ENCODE assay signal across 19 cellular contexts in genomic region chr11:62922189-62922589, GRCh38. TPM values are rescaled to one million over a fixed set of nuclear protein-coding genes. Genes with fewer than 3 reads are reported as not detected.
DNase-seq lines count a peak whose midpoint lies in the region; ATAC-seq and TF ChIP-seq lines count a peak whose summit lies in the region.
"Had no signal": no experiment of that assay in that cellular context is flagged by ENCODE, and none has a peak within 500 bp of the region (broad histone marks: within the 10 kb centered on the region; RNA-seq: fewer than 3 reads in every experiment).

No MANE protein-coding gene starts in this region.

- peaks cover 22% of the 10 kb centered on the region for H3K4me1 Mint-ChIP-seq in CD8-positive, alpha-beta T cell (ENCODE audit: low read depth)

- H3K4me3 ChIP-seq in CD8-positive, alpha-beta T cell (ENCODE audit: low read depth, low read length): no peak overlapping the region
- no peak overlapping the region for H3K4me3 ChIP-seq in upper lobe of left lung
- H3K4me3 ChIP-seq: mucosa of descending colon had no signal

- H3K9me3 ChIP-seq in CD8-positive, alpha-beta T cell (ENCODE audit: low read length): no peaks in the 10 kb centered on the region
- no peaks in the 10 kb centered on the region for H3K9me3 ChIP-seq in upper lobe of left lung
- H3K9me3 ChIP-seq: mucosa of descending colon had no signal

- no peak for TF ChIP-seq POLR2A in upper lobe of left lung (IDR thresholded peaks at IDR 0.05)

- ATAC-seq in CD8-positive, alpha-beta T cell: no peak
- no peak for ATAC-seq in upper lobe of left lung (ENCODE audit: low FRiP score in 2 of 2)

- peak overlapping the region; percentile 82 for H3K27ac ChIP-seq in 22Rv1
- H3K27ac ChIP-seq in CD8-positive, alpha-beta T cell (ENCODE audit: low read depth, low read length): no peak overlapping the region
- H3K27ac ChIP-seq in angular gyrus (ENCODE audit: low read depth, low read length): peak overlapping the region; percentile 91
- peak overlapping the region; percentile 16 for H3K27ac ChIP-seq in layer of hippocampus (ENCODE audit: low read depth, low read length)
- peak overlapping the region in 1 of 4 donors; percentile 87 for H3K27ac ChIP-seq in upper lobe of left lung

- CTCF ChIA-PET in CD8-positive, alpha-beta T cell (lab: Charles Lee): interaction anchor here (1.2 to 2.7 kb wide), 3 partner anchors 16 to 101 kb away, joined by 4 to 11 read pairs (median 5); no protein-coding TSS in a partner anchor

- H3K36me3 ChIP-seq in CD8-positive, alpha-beta T cell (ENCODE audit: insufficient read depth, low read length): no peaks in the 10 kb centered on the region
- no peaks in the 10 kb centered on the region for H3K36me3 ChIP-seq in upper lobe of left lung

- intact Hi-C loops in CD8-positive, alpha-beta T cell (cut with DNase I, micrococcal nuclease): no loop called here

- no peak overlapping the region for H3K27ac Mint-ChIP-seq in CD8-positive, alpha-beta T cell
- H3K27ac Mint-ChIP-seq: activated naive CD4-positive, alpha-beta T cell treated with anti-CD3 and anti-CD28 coated beads for 36 hours; H9; stimulated activated naive CD8-positive, alpha-beta T cell treated with anti-CD3 and anti-CD28 coated beads, Interleukin-15, Interleukin-2, amounts not matched to agents 100 ng/mL and 50 ng/mL, for 24 hours had no signal

- peak overlapping the region; percentile 47 for H3K4me3 Mint-ChIP-seq in CD8-positive, alpha-beta T cell
- H3K4me3 Mint-ChIP-seq: activated naive CD4-positive, alpha-beta T cell treated with anti-CD3 and anti-CD28 coated beads for 36 hours; H9; stimulated activated naive CD8-positive, alpha-beta T cell treated with anti-CD3 and anti-CD28 coated beads, Interleukin-15, Interleukin-2, amounts not matched to agents 100 ng/mL and 50 ng/mL, for 24 hours had no signal

- no peak for DNase-seq in CD8-positive, alpha-beta T cell
- DNase-seq in epidermal melanocyte (ENCODE audit: insufficient read length, low spot score) (no peak), NCI-H82 (lab: John Stamatoyannopoulos, UW) (no peak), GM13977 (ENCODE audit: low spot score) (no peak), upper lobe of left lung (no peak)
- DNase-seq: C1 segment of cervical spinal cord, H9, MM.1S, NCI-H2107 had no signal

- no peaks in the 10 kb centered on the region for H3K36me3 Mint-ChIP-seq in CD8-positive, alpha-beta T cell

- TF ChIP-seq EP300 in upper lobe of left lung (IDR thresholded peaks at IDR 0.05): no peak

- 20 to 62% methylated on average over 1 to 4 of the region's 4 CpGs for WGBS in upper lobe of left lung, 2 donors

- TF ChIP-seq CTCF in 22Rv1 (IDR thresholded peaks at IDR 0.05) (no peak), GM13977 (IDR thresholded peaks at IDR 0.05; ENCODE audit: extremely low read depth, insufficient read depth, missing control alignments) (no peak), upper lobe of left lung (IDR thresholded peaks at IDR 0.05) (no peak)
- TF ChIP-seq CTCF in CD8-positive, alpha-beta T cell (IDR thresholded peaks at IDR 0.05): no peak

- H3K4me1 ChIP-seq in CD8-positive, alpha-beta T cell (ENCODE audit: insufficient read depth, low read length): peaks cover 34% of the 10 kb centered on the region
- H3K4me1 ChIP-seq in upper lobe of left lung: peaks cover 20 to 49% (median 35%) of the 10 kb centered on the region in 4 donors

- POLR2A ChIA-PET in CD8-positive, alpha-beta T cell (lab: Charles Lee): no interaction called here

- H3K9me3 Mint-ChIP-seq in CD8-positive, alpha-beta T cell: no peaks in the 10 kb centered on the region
- H3K9me3 Mint-ChIP-seq: activated naive CD4-positive, alpha-beta T cell treated with anti-CD3 and anti-CD28 coated beads for 36 hours; H9; stimulated activated naive CD8-positive, alpha-beta T cell treated with anti-CD3 and anti-CD28 coated beads, Interleukin-15, Interleukin-2, amounts not matched to agents 100 ng/mL and 50 ng/mL, for 24 hours had no signal

- H3K27me3 ChIP-seq in CD8-positive, alpha-beta T cell (ENCODE audit: insufficient read depth, low read length): peaks cover 29% of the 10 kb centered on the region
- H3K27me3 ChIP-seq in layer of hippocampus (ENCODE audit: control insufficient read depth, insufficient read depth, low read length) (peaks cover 23% of the 10 kb centered on the region), upper lobe of left lung (peaks cover 2 to 43% (median 21%) of the 10 kb centered on the region in 4 donors)

- in situ Hi-C loops in GM13977 (cut with MboI; ENCODE audit: low pct_unique_long_range_greater_than_20kb, low sequenced_read_pairs, unreplicated experiment): no loop called here

- H3K27me3 Mint-ChIP-seq in CD8-positive, alpha-beta T cell (ENCODE audit: low read depth): peaks cover 33% of the 10 kb centered on the region

RNA-seq across cellular contexts. Expression of gene CHRM1, which starts 1.0 kb away (rescaled TPM):
- total RNA-seq in CD8-positive, alpha-beta T cell: not detected
- total RNA-seq in upper lobe of left lung: 1 to 10 TPM in 4 of 6 donors, under 1 TPM in 1, not detected in 1; 0.59 to 7.3 (median 3.0) TPM
- total RNA-seq: activated naive CD4-positive, alpha-beta T cell treated with anti-CD3 and anti-CD28 coated beads for 36 hours; fibroblast of lung; G401; H9; sciatic nerve; T-helper 2 cell treated with Interferon-gamma antibody and Interleukin-4, amounts not matched to agents 100 ng/mL and 5 ng/mL, for 36 hours had no signal

RNA-seq across cellular contexts. Expression of gene SLC3A2, which starts 41.5 kb away (rescaled TPM):
- total RNA-seq in CD8-positive, alpha-beta T cell: 100 to 1,000 TPM; 212 to 245 TPM
- 100 to 1,000 TPM; 120 to 236 (median 179) TPM for total RNA-seq in upper lobe of left lung
